Comparison of ENCODE assay signal across 14 cellular contexts in genomic region chr4:37481547-37482129, GRCh38.
DNase-seq lines count a peak whose midpoint lies in the region; ATAC-seq, FAIRE-seq and TF ChIP-seq lines count a peak whose summit lies in the region.
"Had no signal": no experiment of that assay in that cellular context is flagged by ENCODE, and none has a peak within 500 bp of the region (broad histone marks: within the 10 kb centered on the region; RNA-seq: fewer than 3 reads in every experiment).

No MANE protein-coding gene starts in this region.

- ATAC-seq in HG02571 (IDR thresholded peaks at IDR 0.05; ENCODE audit: unreplicated experiment), result no peak

- H3K36me3 ChIP-seq in kidney (ENCODE audit: control insufficient read depth in 1 of 2, insufficient read depth in 2 of 2, low read length in 2 of 2), result no peaks in the 10 kb centered on the region

- no peak overlapping the region for H3K4me3 ChIP-seq in kidney (ENCODE audit: low read length in 2 of 2)

- no peak for FAIRE-seq in kidney (lab: Jason Lieb, UNC)

- peaks cover 7 to 29% of the 10 kb centered on the region in 2 donors for H3K4me1 ChIP-seq in kidney (ENCODE audit: control insufficient read depth in 1 of 2, insufficient read depth in 1 of 2, low read depth in 1 of 2, low read length in 2 of 2)

- H3K9me3 ChIP-seq in kidney (ENCODE audit: control insufficient read depth in 1 of 2, low read length in 2 of 2), result no peaks in the 10 kb centered on the region

- intact Hi-C loops in kidney (cut with DNase I), result no loop called here

- peak; percentile 9 for DNase-seq in stimulated activated CD4-positive, alpha-beta T cell treated with anti-CD3 and anti-CD28 coated beads, Interleukin-15, amount 100 ng/mL, for 24 hours
- DNase-seq in stimulated activated CD4-positive, alpha-beta T cell treated with anti-CD3 and anti-CD28 coated beads, Interleukin-4, amount 100 ng/mL, for 24 hours, result no peak
- DNase-seq in NOMO-1 treated with dmso at 0.1 percent for 144 hours (lab: John Stamatoyannopoulos, UW; ENCODE audit: unreplicated experiment) (peak; percentile 12), kidney (no peak), NCI-H2227 (lab: John Stamatoyannopoulos, UW; ENCODE audit: unreplicated experiment) (no peak), NCI-H187 (lab: John Stamatoyannopoulos, UW) (no peak)
- DNase-seq: Calu3; CD4-positive, alpha-beta T cell; NCI-H1092 treated with DMSO at 0.1 percent for 48 hours; NCI-H1694 treated with DMSO at 0.1 percent for 48 hours; NCI-H2171; NCI-H774; RPMI8226 had no signal

- peak overlapping the region; percentile 36 to 67 for H3K27ac ChIP-seq in kidney (ENCODE audit: low read depth in 2 of 2, low read length in 2 of 2)

- no peak for TF ChIP-seq CTCF in kidney (IDR thresholded peaks at IDR 0.05; ENCODE audit: borderline replicate concordance, extremely low read depth, insufficient read depth)

- no peak overlapping the region for H3K9ac ChIP-seq in kidney (ENCODE audit: low read length in 2 of 2)

Comparison
In these comparisons a context has a peak if more than half of its experiments do, and no peak if none do; other contexts are left out.
1. DNase-seq: peak in stimulated activated CD4-positive, alpha-beta T cell treated with anti-CD3 and anti-CD28 coated beads, Interleukin-15, amount 100 ng/mL, for 24 hours (single experiment) and NOMO-1 treated with dmso at 0.1 percent for 144 hours (single experiment); none in stimulated activated CD4-positive, alpha-beta T cell treated with anti-CD3 and anti-CD28 coated beads, Interleukin-4, amount 100 ng/mL, for 24 hours (single experiment), kidney (single experiment), NCI-H2227 (single experiment) and NCI-H187 (0 of 2).